In the genomic region with DNA sequence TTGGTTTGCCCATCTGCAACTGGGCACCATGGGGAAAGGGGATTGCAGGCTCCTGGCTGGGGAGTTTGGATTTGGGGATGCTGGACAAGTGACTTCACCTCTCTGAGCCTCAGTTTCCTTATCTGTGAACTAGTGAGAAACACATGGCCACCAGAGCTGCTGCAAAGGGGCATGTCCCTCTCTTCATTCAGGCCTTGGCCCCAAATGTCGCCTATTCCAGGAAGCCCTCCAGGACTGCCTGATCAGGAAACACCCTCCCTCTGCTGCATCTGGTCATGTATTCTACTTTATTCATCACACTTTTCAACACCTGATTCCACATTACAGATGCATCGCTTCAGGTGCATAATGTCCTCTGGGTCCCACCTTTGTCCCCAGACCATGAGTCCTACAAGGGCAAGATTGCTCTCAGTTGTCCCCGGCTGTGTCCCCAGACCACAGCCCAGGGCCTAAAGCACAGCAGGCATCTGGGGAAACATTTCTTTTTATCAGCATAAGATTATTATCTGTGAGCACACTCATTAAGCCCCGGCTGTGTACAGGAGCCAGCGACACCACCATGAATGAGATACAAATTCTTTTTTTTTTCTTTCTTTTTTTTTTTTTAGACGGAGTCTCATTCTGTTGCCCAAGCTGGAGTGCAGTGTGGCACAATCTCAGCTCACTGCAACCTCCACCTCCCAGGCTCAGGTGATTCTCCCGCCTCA, we compare ENCODE assay signal across 8 cellular contexts. TPM values are rescaled to one million over a fixed set of nuclear protein-coding genes. Genes with fewer than 3 reads are reported as not detected.
DNase-seq lines count a peak whose midpoint lies in the region; ATAC-seq, FAIRE-seq and TF ChIP-seq lines count a peak whose summit lies in the region.

No MANE protein-coding gene starts in this region.

- H4K20me1 ChIP-seq in DND-41 (ENCODE audit: insufficient read depth, low read length) (no peaks in the 10 kb centered on the region), Karpas-422 (ENCODE audit: insufficient read depth, low read depth, low read length) (no peaks in the 10 kb centered on the region)

- no peak for DNase-seq in DND-41
- DNase-seq in Karpas-422 = no peak
- no peak for DNase-seq in choroid plexus epithelial cell (ENCODE audit: low read depth)
- no peak for DNase-seq in pancreas
- DNase-seq in inferior parietal cortex (ENCODE audit: extremely low spot score) = no peak
- no peak for DNase-seq in stimulated activated CD4-positive, alpha-beta T cell treated with anti-CD3 and anti-CD28 coated beads, Interleukin-4, amount 100 ng/mL, for 24 hours
- DNase-seq in activated CD8-positive, alpha-beta memory T cell treated with anti-CD3 and anti-CD28 coated beads, Interleukin-2, amount 50 U/mL, for 48 hours = no peak

- H3K9me2 ChIP-seq in Karpas-422 (replicated peaks; ENCODE audit: insufficient read depth, low read length) = no peaks in the 10 kb centered on the region

- intact Hi-C loops in pancreas (cut with DNase I) = no loop called here

- H3K4me2 ChIP-seq in DND-41 (ENCODE audit: insufficient read depth, low read length) = peak overlapping the region; percentile 67
- peak overlapping the region; percentile 57 for H3K4me2 ChIP-seq in Karpas-422 (ENCODE audit: low read depth, low read length, poor library complexity, severe bottlenecking)

- 67 to 70% methylated on average over 7 of the region's 7 CpGs for WGBS in pancreas, 2 donors

- ATAC-seq in DND-41 (ENCODE audit: insufficient read depth, low read depth) = peak; percentile 16; the same call in 2 of the 3 replicates
- ATAC-seq in pancreas = peak in 2 of 4 donors; percentile 2 to 4
- no peak for ATAC-seq in GM21723 (IDR thresholded peaks at IDR 0.05; ENCODE audit: unreplicated experiment)

- H2AFZ ChIP-seq in DND-41 (ENCODE audit: low read depth, low read length) = peak overlapping the region; percentile 50
- H2AFZ ChIP-seq in Karpas-422 (ENCODE audit: low read length) = peak overlapping the region; percentile 91; the same call in 1 of the 2 replicates

- H3K27me3 ChIP-seq in DND-41 (ENCODE audit: insufficient read depth, low read length, poor library complexity) = no peaks in the 10 kb centered on the region
- H3K27me3 ChIP-seq in Karpas-422 (ENCODE audit: low read length) = no peaks in the 10 kb centered on the region
- no peaks in the 10 kb centered on the region for H3K27me3 ChIP-seq in pancreas

- FAIRE-seq in pancreas (lab: Jason Lieb, UNC) = no peak

- peaks cover 6% of the 10 kb centered on the region for H3K9me3 ChIP-seq in DND-41 (ENCODE audit: insufficient read depth, low read length, severe bottlenecking)
- H3K9me3 ChIP-seq in Karpas-422 (ENCODE audit: low read length) = no peaks in the 10 kb centered on the region
- no peaks in the 10 kb centered on the region for H3K9me3 ChIP-seq in pancreas

- no peaks in the 10 kb centered on the region for H3K79me2 ChIP-seq in DND-41 (ENCODE audit: insufficient read depth, low read length)
- H3K79me2 ChIP-seq in Karpas-422 (ENCODE audit: low read length) = no peaks in the 10 kb centered on the region

- H3K36me3 ChIP-seq in DND-41 (ENCODE audit: insufficient read depth, low read length) = no peaks in the 10 kb centered on the region
- no peaks in the 10 kb centered on the region for H3K36me3 ChIP-seq in Karpas-422 (ENCODE audit: insufficient read depth, low read length)
- H3K36me3 ChIP-seq in pancreas = no peaks in the 10 kb centered on the region

- H3K9ac ChIP-seq in DND-41 (ENCODE audit: low read depth, low read length) = peak overlapping the region; percentile 54
- peak overlapping the region; percentile 51 for H3K9ac ChIP-seq in Karpas-422 (ENCODE audit: low read length)

- H3K27ac ChIP-seq in DND-41 (ENCODE audit: low read length) = peak overlapping the region; percentile 88
- H3K27ac ChIP-seq in Karpas-422 (ENCODE audit: low read length) = no peak overlapping the region
- peak overlapping the region; percentile 31 to 90 (median 75) for H3K27ac ChIP-seq in pancreas

- TF ChIP-seq CTCF in DND-41 (IDR thresholded peaks at IDR 0.05; ENCODE audit: borderline replicate concordance, extremely low read depth, low read length, poor library complexity, severe bottlenecking) (no peak), choroid plexus epithelial cell (conservative IDR thresholded peaks at IDR 0.05; ENCODE audit: low read depth, low read length) (no peak), pancreas (IDR thresholded peaks at IDR 0.05) (no peak)

- peak overlapping the region in 1 of 2 experiments; percentile 51; a peak in 2 of 4 replicates for H3K4me3 ChIP-seq in DND-41 (ENCODE audit: low read depth in 1 of 2, low read length in 2 of 2)
- peak overlapping the region; percentile 42; the same call in 1 of the 2 replicates for H3K4me3 ChIP-seq in Karpas-422 (ENCODE audit: low read length)
- peak overlapping the region; percentile 40 for H3K4me3 ChIP-seq in choroid plexus epithelial cell (ENCODE audit: low read depth, low read length)
- peak overlapping the region in 2 of 4 donors; percentile 30 to 41 for H3K4me3 ChIP-seq in pancreas

- H3K4me1 ChIP-seq in DND-41 (ENCODE audit: insufficient read depth, low read length) = peaks cover 33% of the 10 kb centered on the region
- peaks cover 14% of the 10 kb centered on the region for H3K4me1 ChIP-seq in Karpas-422 (ENCODE audit: low read length)
- peaks cover 0 to 20% (median 4%) of the 10 kb centered on the region in 3 donors for H3K4me1 ChIP-seq in pancreas

RNA-seq across cellular contexts. Expression of a gene that starts 37.5 kb away (rescaled TPM):
- 12.3 and 46.8 TPM in 2 replicates for total RNA-seq in Karpas-422 (2014; rRNA removed; shearing (Covaris generic); ENCODE audit: low replicate concordance)
- total RNA-seq in pancreas = 10 to 100 TPM in 1 of 6 donors, 1 to 10 TPM in 5; 3.8 to 22.0 (median 8.1) TPM
- 10 to 100 TPM; 32.3 to 34.8 TPM for polyA plus RNA-seq in pancreas

RNA-seq across cellular contexts. Expression of a gene that starts 41.3 kb away (rescaled TPM):
- total RNA-seq in Karpas-422 (2014; rRNA removed; shearing (Covaris generic); ENCODE audit: low replicate concordance) = 6.1 and 9.6 TPM in 2 replicates
- total RNA-seq in pancreas = 1 to 10 TPM in 1 of 6 donors, under 1 TPM in 5; 0.19 to 1.1 (median 0.53) TPM
- under 1 TPM; 0.15 to 0.40 TPM for polyA plus RNA-seq in pancreas

RNA-seq across cellular contexts. Expression of a gene that starts 52.1 kb away (rescaled TPM):
- total RNA-seq in Karpas-422 (2014; rRNA removed; shearing (Covaris generic); ENCODE audit: low replicate concordance) = 7.7 and 17.9 TPM in 2 replicates
- 10 to 100 TPM; 19.7 to 27.5 (median 24.2) TPM for total RNA-seq in pancreas
- 10 to 100 TPM; 13.7 to 24.7 TPM for polyA plus RNA-seq in pancreas
